In the genomic region with DNA sequence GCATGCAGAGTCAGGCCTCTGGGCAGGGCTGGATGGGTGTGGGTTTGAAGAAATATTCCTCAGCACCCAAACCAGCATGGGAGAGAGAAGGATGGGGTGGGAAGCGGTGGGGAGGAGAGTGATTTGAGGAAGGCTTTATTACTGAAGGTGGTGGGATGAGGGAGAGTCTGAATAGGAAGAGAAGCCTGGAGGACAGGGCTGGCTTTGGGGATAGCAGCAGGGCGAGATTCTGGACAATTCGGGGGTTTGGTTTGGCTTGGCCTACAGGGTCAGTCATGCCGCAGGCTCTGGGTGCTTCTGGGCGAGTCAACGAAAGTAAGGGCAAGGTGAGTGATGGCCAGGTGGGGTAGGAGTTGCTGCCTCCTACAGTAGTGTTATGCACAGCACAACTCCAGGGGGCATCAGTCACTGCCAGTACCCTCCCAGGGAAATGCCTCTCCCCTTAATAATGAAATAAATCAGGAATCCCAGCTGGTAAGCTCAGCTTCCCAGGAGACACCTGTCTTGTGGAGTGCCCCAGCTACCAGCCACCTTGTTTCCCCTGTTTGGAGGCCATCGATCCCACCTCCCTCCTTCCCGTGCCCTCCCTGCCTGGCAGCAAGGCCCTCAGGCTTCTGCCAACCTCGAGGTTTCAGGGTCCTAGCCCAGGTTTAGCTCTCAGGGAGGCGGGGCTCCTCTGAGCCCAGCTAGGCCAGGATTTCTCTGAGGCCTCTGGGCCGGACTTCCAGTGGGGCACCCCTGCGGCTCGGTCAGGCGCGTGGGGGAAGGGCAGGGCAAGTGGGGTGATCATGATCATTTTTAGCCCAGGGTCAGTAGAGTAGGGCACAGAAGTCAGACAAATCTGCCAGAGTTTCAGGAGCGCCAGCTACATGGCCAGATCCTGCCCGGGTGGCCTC, we compare ENCODE assay signal across 13 cellular contexts. TPM values are rescaled to one million over a fixed set of nuclear protein-coding genes. Genes with fewer than 3 reads are reported as not detected.
DNase-seq lines count a peak whose midpoint lies in the region; ATAC-seq and TF ChIP-seq lines count a peak whose summit lies in the region.
"Had no signal": no experiment of that assay in that cellular context is flagged by ENCODE, and none has a peak within 500 bp of the region (broad histone marks: within the 10 kb centered on the region; RNA-seq: fewer than 3 reads in every experiment).

No MANE protein-coding gene starts in this region.

- H3K27ac ChIP-seq in CD4-positive, alpha-beta memory T cell (ENCODE audit: low read depth, low read length): no peak overlapping the region
- no peak overlapping the region for H3K27ac ChIP-seq in H9 (ENCODE audit: insufficient read length, low read depth, low read length)
- no peak overlapping the region for H3K27ac ChIP-seq in endodermal cell (ENCODE audit: low read depth, low read length)
- H3K27ac ChIP-seq: prostate gland, thoracic aorta had no signal

- no peak overlapping the region for H4K91ac ChIP-seq in H9 (ENCODE audit: insufficient read length, low read depth, low read length)

- H3K14ac ChIP-seq in H9 (ENCODE audit: insufficient read depth, low read length): no peak overlapping the region

- no peak overlapping the region for H3K18ac ChIP-seq in H9 (ENCODE audit: insufficient read length, low read depth, low read length)

- H2BK5ac ChIP-seq in H9 (ENCODE audit: insufficient read length, low read length): no peak overlapping the region

- H2AFZ ChIP-seq in H9 (ENCODE audit: low read length): no peak overlapping the region

- H3K4me2 ChIP-seq in H9 (ENCODE audit: insufficient read depth, insufficient read length, low read length): peak overlapping the region; percentile 7

- H3T11ph ChIP-seq in H9 (ENCODE audit: low read length): no peak overlapping the region

- H4K5ac ChIP-seq in H9 (ENCODE audit: insufficient read length, low read depth, low read length): no peak overlapping the region

- no peak for DNase-seq in CD4-positive, alpha-beta memory T cell
- DNase-seq in H9 (peak; percentile 64), endodermal cell (peak; percentile 75), NCI-H69 (lab: John Stamatoyannopoulos, UW) (no peak)
- DNase-seq in stimulated activated CD4-positive, alpha-beta T cell treated with anti-CD3 and anti-CD28 coated beads, Interleukin-2, amount 100 ng/mL, for 24 hours: no peak
- DNase-seq: activated naive CD4-positive, alpha-beta T cell treated with Interleukin-2 at 50 U/mL for 16 hours; CD8-positive, alpha-beta T cell; GDM1; T-helper 9 cell had no signal

- H3K23me2 ChIP-seq in H9 (ENCODE audit: insufficient read length, low read depth, low read length, poor library complexity, severe bottlenecking): peaks cover 6% of the 10 kb centered on the region

- no peak overlapping the region for H3K4ac ChIP-seq in H9 (ENCODE audit: low read depth, low read length)

- peaks cover 3% of the 10 kb centered on the region for H4K20me1 ChIP-seq in H9 (ENCODE audit: control insufficient read depth, insufficient read depth, insufficient read length)

- H3K27me3 ChIP-seq in CD4-positive, alpha-beta memory T cell (ENCODE audit: insufficient read depth, low read length): peaks cover 73% of the 10 kb centered on the region
- H3K27me3 ChIP-seq in H9 (ENCODE audit: insufficient read depth, low read length): peaks cover 97% of the 10 kb centered on the region
- peaks cover 100% of the 10 kb centered on the region for H3K27me3 ChIP-seq in endodermal cell (ENCODE audit: control insufficient read depth, insufficient read depth, low read length, poor library complexity, severe bottlenecking)

- no peak overlapping the region for H2AK5ac ChIP-seq in H9 (ENCODE audit: insufficient read length, low read length)

- peaks cover 14 to 70% (median 43%) of the 10 kb centered on the region in 4 donors for H3K4me1 Mint-ChIP-seq in CD4-positive, alpha-beta memory T cell
- H3K4me1 Mint-ChIP-seq in H9: peaks cover 51 to 70% of the 10 kb centered on the region in 2 experiments
- H3K4me1 Mint-ChIP-seq in endodermal cell: peaks cover 48% of the 10 kb centered on the region
- H3K4me1 Mint-ChIP-seq in nephron: peaks cover 42% of the 10 kb centered on the region

- no peak overlapping the region for H4K8ac ChIP-seq in H9 (replicated peaks; ENCODE audit: insufficient read length, low read depth, low read length)

- ATAC-seq in GM19467 (IDR thresholded peaks at IDR 0.05; ENCODE audit: unreplicated experiment): no peak
- ATAC-seq: CD8-positive, alpha-beta T cell had no signal

- TF ChIP-seq CTCF in H9 (conservative IDR thresholded peaks at IDR 0.05): peak; percentile 30; the same call in 1 of the 3 replicates
- peak; percentile 40 for TF ChIP-seq CTCF in endodermal cell (conservative IDR thresholded peaks at IDR 0.05)
- no peak for TF ChIP-seq CTCF in nephron (IDR thresholded peaks at IDR 0.05; ENCODE audit: unreplicated experiment in 3 of 3)

- CTCF ChIA-PET in CD4-positive, alpha-beta memory T cell (lab: Charles Lee; ENCODE audit: partially characterized antibody): no interaction called here

- no peak overlapping the region for H3K23ac ChIP-seq in H9 (ENCODE audit: insufficient read length, low read depth, low read length)

- H3K4me3 Mint-ChIP-seq in CD4-positive, alpha-beta memory T cell: peak overlapping the region in 6 of 8 donors; percentile 10 to 65 (median 47)
- H3K4me3 Mint-ChIP-seq in H9 (peak overlapping the region in 1 of 2 experiments; percentile 66; a peak in 2 of 5 replicates), endodermal cell (peak overlapping the region; percentile 50), nephron (peak overlapping the region in 2 of 3 experiments; percentile 10 to 38)

- no peak overlapping the region for H2BK20ac ChIP-seq in H9 (ENCODE audit: low read depth, low read length, poor library complexity, severe bottlenecking)

- no peak overlapping the region for H3K9ac ChIP-seq in H9 (ENCODE audit: extremely low read depth, insufficient read length, low read length)
- H3K9ac ChIP-seq in endodermal cell (ENCODE audit: extremely low read depth, low read length, poor library complexity, severe bottlenecking): no peak overlapping the region

- H3K79me1 ChIP-seq in H9 (ENCODE audit: insufficient read depth, low read depth, low read length, poor library complexity, severe bottlenecking): no peaks in the 10 kb centered on the region

- H3K4me3 ChIP-seq in CD4-positive, alpha-beta memory T cell (ENCODE audit: low read length in 2 of 2): no peak overlapping the region
- H3K4me3 ChIP-seq in endodermal cell (ENCODE audit: low read length): no peak overlapping the region
- H3K4me3 ChIP-seq: prostate gland had no signal

- intact Hi-C loops in CD4-positive, alpha-beta memory T cell (cut with micrococcal nuclease): no loop called here

- WGBS in H9 (ENCODE audit: extremely low coverage, insufficient read length, low lambda C conversion rate): no CpG with 5 or more reads among the region's 17 CpGs
- 19 to 27% methylated on average over 5 to 17 of the region's 17 CpGs for WGBS in endodermal cell (ENCODE audit: insufficient coverage in 1 of 2, insufficient read length in 1 of 2), 2 experiments

- H3K27ac Mint-ChIP-seq in CD4-positive, alpha-beta memory T cell: peak overlapping the region in 2 of 7 donors; percentile 50 to 69
- H3K27ac Mint-ChIP-seq in H9 (no peak overlapping the region), endodermal cell (no peak overlapping the region), nephron (no peak overlapping the region)
- H3K27ac Mint-ChIP-seq: CD8-positive, alpha-beta T cell had no signal

- H3K4me1 ChIP-seq in CD4-positive, alpha-beta memory T cell (ENCODE audit: insufficient read depth, low read length): peaks cover 22% of the 10 kb centered on the region
- H3K4me1 ChIP-seq in H9 (ENCODE audit: insufficient read depth, low read length): peaks cover 5% of the 10 kb centered on the region
- H3K4me1 ChIP-seq in endodermal cell (ENCODE audit: control insufficient read depth, insufficient read depth, low read length): peaks cover 3% of the 10 kb centered on the region

- no peak overlapping the region for H2BK120ac ChIP-seq in H9 (ENCODE audit: low read depth, low read length, poor library complexity, severe bottlenecking)

- H2BK15ac ChIP-seq in H9 (ENCODE audit: low read depth, low read length): no peak overlapping the region

- H3K27me3 Mint-ChIP-seq in CD4-positive, alpha-beta memory T cell: peaks cover 65 to 68% of the 10 kb centered on the region in 2 donors
- H3K27me3 Mint-ChIP-seq in H9 (ENCODE audit: low read depth) (peaks cover 100% of the 10 kb centered on the region), endodermal cell (ENCODE audit: insufficient read depth) (peaks cover 100% of the 10 kb centered on the region), nephron (ENCODE audit: low read depth) (peaks cover 100% of the 10 kb centered on the region)

- no peaks in the 10 kb centered on the region for H3K36me3 Mint-ChIP-seq in CD4-positive, alpha-beta memory T cell
- no peaks in the 10 kb centered on the region; a peak in 1 of 7 replicates for H3K36me3 Mint-ChIP-seq in H9 (ENCODE audit: insufficient read depth in 1 of 3, low read depth in 3 of 3)
- no peaks in the 10 kb centered on the region for H3K36me3 Mint-ChIP-seq in endodermal cell (ENCODE audit: low read depth)
- no peaks in the 10 kb centered on the region for H3K36me3 Mint-ChIP-seq in nephron (ENCODE audit: low read depth)
- H3K36me3 Mint-ChIP-seq: CD8-positive, alpha-beta T cell had no signal

- no peak overlapping the region for H2BK12ac ChIP-seq in H9 (ENCODE audit: insufficient read length, low read depth, low read length)

- peaks cover 0 to 8% (median 0%) of the 10 kb centered on the region in 8 donors for H3K9me3 Mint-ChIP-seq in CD4-positive, alpha-beta memory T cell
- H3K9me3 Mint-ChIP-seq in H9: peaks cover 3 to 9% of the 10 kb centered on the region in 2 experiments; a peak in 4 of 5 replicates
- H3K9me3 Mint-ChIP-seq in endodermal cell: no peaks in the 10 kb centered on the region
- peaks cover 2% of the 10 kb centered on the region for H3K9me3 Mint-ChIP-seq in nephron
- H3K9me3 Mint-ChIP-seq: CD8-positive, alpha-beta T cell had no signal

- no peaks in the 10 kb centered on the region for H3K79me2 ChIP-seq in H9 (ENCODE audit: insufficient read depth, low read length)

- H3K9me3 ChIP-seq in CD4-positive, alpha-beta memory T cell (ENCODE audit: control insufficient read depth in 1 of 2, low read length in 2 of 2): no peaks in the 10 kb centered on the region
- H3K9me3 ChIP-seq in H9 (ENCODE audit: control insufficient read depth, low read depth, low read length) (no peaks in the 10 kb centered on the region), endodermal cell (ENCODE audit: control insufficient read depth, low read length) (no peaks in the 10 kb centered on the region)
- H3K9me3 ChIP-seq: prostate gland, thoracic aorta had no signal

- no peak overlapping the region for H3K56ac ChIP-seq in H9 (ENCODE audit: insufficient read length, low read depth, low read length)

- no peaks in the 10 kb centered on the region for H3K36me3 ChIP-seq in CD4-positive, alpha-beta memory T cell (ENCODE audit: insufficient read depth, low read length)
- H3K36me3 ChIP-seq in endodermal cell (ENCODE audit: control insufficient read depth, insufficient read depth, low read length): no peaks in the 10 kb centered on the region
- H3K36me3 ChIP-seq: prostate gland, thoracic aorta had no signal

- POLR2A ChIA-PET in CD4-positive, alpha-beta memory T cell (lab: Charles Lee; ENCODE audit: partially characterized antibody): no interaction called here

RNA-seq across cellular contexts. Expression of a gene that starts 0.7 kb away (rescaled TPM):
- not detected for total RNA-seq in CD4-positive, alpha-beta memory T cell
- polyA plus RNA-seq in CD4-positive, alpha-beta memory T cell: not detected
- total RNA-seq in H9 (2021) (0.29 and 0.81 TPM in 2 replicates), endodermal cell (under 1 TPM; 0.33 to 0.37 TPM)
- polyA plus RNA-seq in endodermal cell (2013, experiment 1 of 2): 0.75 TPM
- polyA plus RNA-seq in endodermal cell (2013, experiment 2 of 2): 1.1 TPM
- total RNA-seq: CD8-positive, alpha-beta T cell; prostate gland; thoracic aorta had no signal

Comparison
In these comparisons a context has a peak if more than half of its experiments do, and no peak if none do; other contexts are left out.
1. DNase-seq: peak in H9 (single experiment) and endodermal cell (single experiment); none in CD4-positive, alpha-beta memory T cell (0 of 5), NCI-H69 (single experiment) and stimulated activated CD4-positive, alpha-beta T cell treated with anti-CD3 and anti-CD28 coated beads, Interleukin-2, amount 100 ng/mL, for 24 hours (0 of 2).
2. CTCF ChIP-seq: peak in H9 (single experiment) and endodermal cell (single experiment); none in nephron (0 of 3).